Comparison of ENCODE assay signal across 17 cellular contexts in genomic region chr1:53311104-53311908, GRCh38. TPM values are rescaled to one million over a fixed set of nuclear protein-coding genes. Genes with fewer than 3 reads are reported as not detected.
A peak's percentile ranks its signal among the peaks of the same experiment; 100 is the strongest.
DNase-seq lines count a peak whose midpoint lies in the region; ATAC-seq and TF ChIP-seq lines count a peak whose summit lies in the region.
"Had no signal": no experiment of that assay in that cellular context is flagged by ENCODE, and none has a peak within 500 bp of the region (broad histone marks: within the 10 kb centered on the region; RNA-seq: fewer than 3 reads in every experiment).

No MANE protein-coding gene starts in this region.

- no peak overlapping the region for H3K4me2 ChIP-seq in SK-N-SH
- H3K4me2 ChIP-seq: GM23338 had no signal

- H2AFZ ChIP-seq in SK-N-SH (ENCODE audit: low read depth) = no peak overlapping the region
- H2AFZ ChIP-seq: GM23338 had no signal

- H3K27ac ChIP-seq in SK-N-SH (ENCODE audit: low read depth in 2 of 2, low read length in 1 of 2) (no peak overlapping the region), endodermal cell (ENCODE audit: low read depth, low read length) (peak overlapping the region; percentile 38)
- H3K27ac ChIP-seq: HL-60, tibial artery had no signal

- H3K4me1 ChIP-seq in SK-N-SH (ENCODE audit: control insufficient read depth in 1 of 2, insufficient read depth in 2 of 2, low read depth in 1 of 2, low read length in 1 of 2) = peaks cover 0 to 69% of the 10 kb centered on the region in 2 experiments; a peak in 2 of 4 replicates
- H3K4me1 ChIP-seq in endodermal cell (ENCODE audit: control insufficient read depth, insufficient read depth, low read length) = peaks cover 6% of the 10 kb centered on the region

- no peaks in the 10 kb centered on the region for H3K36me3 Mint-ChIP-seq in T-helper 17 cell (ENCODE audit: low read depth)
- H3K36me3 Mint-ChIP-seq in endodermal cell (ENCODE audit: low read depth) = peaks cover 22% of the 10 kb centered on the region

- DNase-seq in SK-N-SH (peak; percentile 21), DMS 273 (lab: John Stamatoyannopoulos, UW; ENCODE audit: unreplicated experiment) (peak; percentile 97), T-helper 17 cell (no peak), endodermal cell (no peak), NCI-H187 treated with DMSO at 0.1 percent for 48 hours (lab: John Stamatoyannopoulos, UW) (no peak), SW480 (ENCODE audit: low spot score) (no peak)
- DNase-seq: activated CD8-positive, alpha-beta memory T cell treated with anti-CD3 and anti-CD28 coated beads, Interleukin-2, amount 10 ng/mL, durations not matched to agents 7 days and 5 days; dermis blood vessel endothelial cell; NCI-H526 treated with DMSO at 0.1 percent for 48 hours; stimulated activated CD4-positive, alpha-beta T cell treated with anti-CD3 and anti-CD28 coated beads, Interleukin-4, amount 100 ng/mL, for 1 hour; tibial artery had no signal

- H3K36me3 ChIP-seq in SK-N-SH (replicated peaks in 1 of 2; ENCODE audit: control insufficient read depth in 1 of 2, insufficient read depth in 2 of 2, low read length in 1 of 2) (no peaks in the 10 kb centered on the region), endodermal cell (ENCODE audit: control insufficient read depth, insufficient read depth, low read length) (peaks cover 11% of the 10 kb centered on the region)
- H3K36me3 ChIP-seq: tibial artery had no signal

- H3K9me3 Mint-ChIP-seq in endodermal cell = no peaks in the 10 kb centered on the region
- H3K9me3 Mint-ChIP-seq: stimulated activated naive CD8-positive, alpha-beta T cell treated with anti-CD3 and anti-CD28 coated beads, Interleukin-15, Interleukin-2, amounts not matched to agents 100 ng/mL and 50 ng/mL, for 24 hours had no signal

- H3K4me1 Mint-ChIP-seq in T-helper 17 cell = peaks cover 15% of the 10 kb centered on the region
- H3K4me1 Mint-ChIP-seq in endodermal cell = peaks cover 7% of the 10 kb centered on the region

- H3K27ac Mint-ChIP-seq in T-helper 17 cell = peak overlapping the region; percentile 14
- no peak overlapping the region for H3K27ac Mint-ChIP-seq in endodermal cell
- H3K27ac Mint-ChIP-seq: activated CD8-positive, alpha-beta memory T cell treated with anti-CD3 and anti-CD28 coated beads, Interleukin-2, amount 10 ng/mL, durations not matched to agents 7 days and 5 days; B cell; stimulated activated naive CD8-positive, alpha-beta T cell treated with anti-CD3 and anti-CD28 coated beads, Interleukin-15, Interleukin-2, amounts not matched to agents 100 ng/mL and 50 ng/mL, for 24 hours had no signal

- H3K27me3 Mint-ChIP-seq in T-helper 17 cell = no peaks in the 10 kb centered on the region
- no peaks in the 10 kb centered on the region for H3K27me3 Mint-ChIP-seq in endodermal cell (ENCODE audit: insufficient read depth)
- H3K27me3 Mint-ChIP-seq: activated CD8-positive, alpha-beta memory T cell treated with anti-CD3 and anti-CD28 coated beads, Interleukin-2, amount 10 ng/mL, durations not matched to agents 7 days and 5 days; B cell; stimulated activated naive CD8-positive, alpha-beta T cell treated with anti-CD3 and anti-CD28 coated beads, Interleukin-15, Interleukin-2, amounts not matched to agents 100 ng/mL and 50 ng/mL, for 24 hours had no signal

- CTCF ChIA-PET in SK-N-SH (lab: Yijun Ruan, JAX) = interaction anchor here (2.1 to 3.5 kb wide), 2 partner anchors 15 to 33 kb away, joined by 8 to 14 read pairs; no protein-coding TSS in a partner anchor

- TF ChIP-seq EP300 in SK-N-SH (IDR thresholded peaks at IDR 0.05; ENCODE audit: borderline replicate concordance in 1 of 2, low read depth in 1 of 2, low read length in 1 of 2) = no peak

- H3K9me2 ChIP-seq in SK-N-SH = no peaks in the 10 kb centered on the region

- H3K4me3 Mint-ChIP-seq in T-helper 17 cell = no peak overlapping the region
- H3K4me3 Mint-ChIP-seq in endodermal cell = no peak overlapping the region
- H3K4me3 Mint-ChIP-seq: activated CD8-positive, alpha-beta memory T cell treated with anti-CD3 and anti-CD28 coated beads, Interleukin-2, amount 10 ng/mL, durations not matched to agents 7 days and 5 days; B cell; GM23338; stimulated activated naive CD8-positive, alpha-beta T cell treated with anti-CD3 and anti-CD28 coated beads, Interleukin-15, Interleukin-2, amounts not matched to agents 100 ng/mL and 50 ng/mL, for 24 hours had no signal

- no peak for TF ChIP-seq CTCF in SK-N-SH (IDR thresholded peaks at IDR 0.05)
- TF ChIP-seq CTCF in endodermal cell (conservative IDR thresholded peaks at IDR 0.05) = no peak

- H4K20me1 ChIP-seq in SK-N-SH (ENCODE audit: insufficient read depth) = no peaks in the 10 kb centered on the region

- ATAC-seq in SK-N-SH treated with all-trans-retinoic acid at 6 μM for 48 hours = no peak
- no peak for ATAC-seq in T-helper 17 cell
- ATAC-seq in HG02938 (IDR thresholded peaks at IDR 0.05; ENCODE audit: unreplicated experiment) = no peak
- ATAC-seq: activated CD8-positive, alpha-beta memory T cell treated with anti-CD3 and anti-CD28 coated beads, Interleukin-2, amount 10 ng/mL, durations not matched to agents 7 days and 5 days; GM23338 had no signal

- no peaks in the 10 kb centered on the region for H3K79me2 ChIP-seq in SK-N-SH (ENCODE audit: insufficient read depth)

- H3K9me3 ChIP-seq in SK-N-SH (no peaks in the 10 kb centered on the region), T-helper 17 cell (ENCODE audit: control insufficient read depth, low read length, poor library complexity, severe bottlenecking) (no peaks in the 10 kb centered on the region), endodermal cell (ENCODE audit: control insufficient read depth, low read length) (no peaks in the 10 kb centered on the region)
- H3K9me3 ChIP-seq: tibial artery had no signal

- no peaks in the 10 kb centered on the region for H3K27me3 ChIP-seq in SK-N-SH (ENCODE audit: insufficient read depth)
- no peaks in the 10 kb centered on the region for H3K27me3 ChIP-seq in endodermal cell (ENCODE audit: control insufficient read depth, insufficient read depth, low read length, poor library complexity, severe bottlenecking)
- H3K27me3 ChIP-seq: tibial artery had no signal

- no peak overlapping the region for H3K4me3 ChIP-seq in SK-N-SH (ENCODE audit: low read depth in 2 of 2, low read length in 1 of 2)
- no peak overlapping the region for H3K4me3 ChIP-seq in endodermal cell (ENCODE audit: low read length)
- H3K4me3 ChIP-seq: GM23338, tibial artery had no signal

- POLR2A ChIA-PET in SK-N-SH (lab: Yijun Ruan, JAX) = interaction anchor here (0.5 kb wide), 1 partner anchor 10 kb away, joined by 3 read pairs; no protein-coding TSS in a partner anchor

- TF ChIP-seq RAD21 in SK-N-SH (IDR thresholded peaks at IDR 0.05; ENCODE audit: low read length) = no peak

- H3F3A ChIP-seq in SK-N-SH (replicated peaks; ENCODE audit: insufficient read depth) = no peaks in the 10 kb centered on the region

- WGBS in SK-N-SH (ENCODE audit: low lambda C conversion rate) = 100% methylated on average over 6 of the region's 16 CpGs
- WGBS in endodermal cell (ENCODE audit: insufficient coverage in 1 of 2, insufficient read length in 1 of 2), 2 experiments = 97 to 100% methylated on average over 1 to 16 of the region's 16 CpGs

- H3K9ac ChIP-seq in SK-N-SH (no peak overlapping the region), endodermal cell (ENCODE audit: extremely low read depth, low read length, poor library complexity, severe bottlenecking) (no peak overlapping the region)

TF ChIP-seq in SK-N-SH, 30 proteins besides CTCF, POLR2A, EP300 and RAD21:
- TF ChIP-seq CHD2 (IDR thresholded peaks at IDR 0.05; ENCODE audit: low read length, partially characterized antibody) (no peak), ELF1 (IDR thresholded peaks at IDR 0.05) (no peak), RCOR1 (IDR thresholded peaks at IDR 0.05; ENCODE audit: low read length) (no peak)

TF ChIP-seq in SK-N-SH treated with all-trans-retinoic acid at 6 μM for 48 hours, 23 proteins besides CTCF, POLR2A, EP300 and RAD21:
- no peak for TF ChIP-seq ZFP30 (CRISPR knock-in tag; IDR thresholded peaks at IDR 0.05)

RNA-seq across cellular contexts. Expression of gene LRP8, which starts 16.6 kb away (rescaled TPM):
- 19.9 and 24.9 TPM in 2 replicates for polyA plus RNA-seq in SK-N-SH (2012; rRNA removed)
- polyA plus RNA-seq in SK-N-SH (2012; cell fraction: cytosol; rRNA removed) = 9.2 and 17.3 TPM in 2 replicates
- 55.4 and 62.4 TPM in 2 replicates for polyA plus RNA-seq in SK-N-SH (2012; cell fraction: nucleus; rRNA removed)
- total RNA-seq in T-helper 17 cell (10 to 100 TPM; 15.1 to 18.6 TPM), endodermal cell (10 to 100 TPM; 29.1 to 39.6 TPM)
- 35.6 TPM for polyA plus RNA-seq in endodermal cell (2013, experiment 1 of 2)
- 29.0 TPM for polyA plus RNA-seq in endodermal cell (2013, experiment 2 of 2)

Comparison
In these comparisons a context has a peak if more than half of its experiments do, and no peak if none do; other contexts are left out.
1. DNase-seq: peak in SK-N-SH (single experiment) and DMS 273 (single experiment); none in T-helper 17 cell (0 of 3), endodermal cell (single experiment), NCI-H187 treated with DMSO at 0.1 percent for 48 hours (single experiment) and SW480 (single experiment).